ENCODE assay signal across 21 cellular contexts in genomic region chr11:44614281-44614680, GRCh38. TPM values are rescaled to one million over a fixed set of nuclear protein-coding genes. Genes with fewer than 3 reads are reported as not detected.
A peak's percentile ranks its signal among the peaks of the same experiment; 100 is the strongest.
DNase-seq lines count a peak whose midpoint lies in the region; ATAC-seq lines count a peak whose summit lies in the region.
"Had no signal": no experiment of that assay in that cellular context is flagged by ENCODE, and none has a peak within 500 bp of the region (broad histone marks: within the 10 kb centered on the region; RNA-seq: fewer than 3 reads in every experiment).

No MANE protein-coding gene starts in this region.

- H3K4me1 ChIP-seq in HAP-1: no peaks in the 10 kb centered on the region
- H3K4me1 ChIP-seq: parathyroid adenoma, vagina had no signal

- ATAC-seq in left ventricle myocardium superior: no peak
- ATAC-seq in activated T-helper 17 cell treated with anti-CD3 and anti-CD28 coated beads, Interleukin-2, amount 50 U/mL, for 72 hours (replicated peaks): no peak
- ATAC-seq: esophagus mucosa, mucosa of descending colon had no signal

- DNase-seq in left ventricle myocardium superior (peak; percentile 18), cardiac septum (ENCODE audit: low spot score) (no peak), dedifferentiated amniotic fluid mesenchymal stem cell (ENCODE audit: extremely low spot score) (no peak), middle frontal gyrus (ENCODE audit: extremely low spot score, low spot score) (no peak), HAP-1 (ENCODE audit: low spot score in 2 of 2) (no peak), glomerular visceral epithelial cell (ENCODE audit: extremely low spot score) (no peak)
- DNase-seq: activated CD4-positive, CD25-positive, alpha-beta regulatory T cell; HCEC 1CT; islet precursor cell; NCI-H187; SK-N-SH; small intestine; stimulated activated naive CD4-positive, alpha-beta T cell had no signal

- peaks cover 22% of the 10 kb centered on the region for H3K4me1 Mint-ChIP-seq in activated T-helper 17 cell treated with anti-CD3 and anti-CD28 coated beads, Interleukin-2, amount 50 U/mL, for 72 hours

- no peaks in the 10 kb centered on the region for H3K9me3 ChIP-seq in HAP-1
- H3K9me3 ChIP-seq: heart left ventricle, mucosa of descending colon, SK-N-SH, vagina had no signal

- H3K27ac ChIP-seq in layer of hippocampus (ENCODE audit: low read depth, low read length): peak overlapping the region; percentile 58
- H3K27ac ChIP-seq: parathyroid adenoma, vagina had no signal

- H3K36me3 Mint-ChIP-seq in activated T-helper 17 cell treated with anti-CD3 and anti-CD28 coated beads, Interleukin-2, amount 50 U/mL, for 72 hours (ENCODE audit: low read depth): peaks cover 100% of the 10 kb centered on the region

- no peak overlapping the region for H3K4me3 Mint-ChIP-seq in activated T-helper 17 cell treated with anti-CD3 and anti-CD28 coated beads, Interleukin-2, amount 50 U/mL, for 72 hours
- H3K4me3 Mint-ChIP-seq: dendritic cell treated with granulocyte-macrophage colony-stimulating factor and Interleukin-4, amounts not matched to agents 40 ng/mL and 50 ng/mL, for 4 days had no signal

- in situ Hi-C loops in HAP-1 (cut with MboI; ENCODE audit: low sequenced_read_pairs): no loop called here

- no peaks in the 10 kb centered on the region for H3K27me3 Mint-ChIP-seq in activated T-helper 17 cell treated with anti-CD3 and anti-CD28 coated beads, Interleukin-2, amount 50 U/mL, for 72 hours

- no peak overlapping the region for H3K4me3 ChIP-seq in HAP-1
- H3K4me3 ChIP-seq: heart left ventricle, mucosa of descending colon, vagina had no signal

- intact Hi-C loops in left ventricle myocardium superior (cut with micrococcal nuclease) (loop anchor here (2.0 kb wide), 1 partner anchor 53 kb away; no protein-coding TSS in a partner anchor), cardiac septum (cut with DNase I) (no loop called here)

- peak overlapping the region; percentile 78 for H3K27ac Mint-ChIP-seq in activated T-helper 17 cell treated with anti-CD3 and anti-CD28 coated beads, Interleukin-2, amount 50 U/mL, for 72 hours
- H3K27ac Mint-ChIP-seq: dendritic cell treated with granulocyte-macrophage colony-stimulating factor and Interleukin-4, amounts not matched to agents 40 ng/mL and 50 ng/mL, for 4 days had no signal

- H3K27me3 ChIP-seq in layer of hippocampus (ENCODE audit: control insufficient read depth, insufficient read depth, low read length): no peaks in the 10 kb centered on the region
- no peaks in the 10 kb centered on the region for H3K27me3 ChIP-seq in HAP-1 (ENCODE audit: low read depth)
- H3K27me3 ChIP-seq: heart left ventricle, vagina had no signal

- H3K36me3 ChIP-seq in HAP-1 (replicated peaks): no peaks in the 10 kb centered on the region

- no peaks in the 10 kb centered on the region for H3K9me3 Mint-ChIP-seq in activated T-helper 17 cell treated with anti-CD3 and anti-CD28 coated beads, Interleukin-2, amount 50 U/mL, for 72 hours
- H3K9me3 Mint-ChIP-seq: dendritic cell treated with granulocyte-macrophage colony-stimulating factor and Interleukin-4, amounts not matched to agents 40 ng/mL and 50 ng/mL, for 4 days had no signal

RNA-seq across cellular contexts. Expression of gene CD82, which starts 48.8 kb away (rescaled TPM):
- total RNA-seq in left ventricle myocardium superior (58.0 TPM), cardiac septum (27.9 TPM)
- total RNA-seq in activated T-helper 17 cell treated with anti-CD3 and anti-CD28 coated beads, Interleukin-2, amount 50 U/mL, for 72 hours: 100 to 1,000 TPM; 147 to 620 TPM
